Comparison of ENCODE assay signal across 1 cellular context in the genomic region with DNA sequence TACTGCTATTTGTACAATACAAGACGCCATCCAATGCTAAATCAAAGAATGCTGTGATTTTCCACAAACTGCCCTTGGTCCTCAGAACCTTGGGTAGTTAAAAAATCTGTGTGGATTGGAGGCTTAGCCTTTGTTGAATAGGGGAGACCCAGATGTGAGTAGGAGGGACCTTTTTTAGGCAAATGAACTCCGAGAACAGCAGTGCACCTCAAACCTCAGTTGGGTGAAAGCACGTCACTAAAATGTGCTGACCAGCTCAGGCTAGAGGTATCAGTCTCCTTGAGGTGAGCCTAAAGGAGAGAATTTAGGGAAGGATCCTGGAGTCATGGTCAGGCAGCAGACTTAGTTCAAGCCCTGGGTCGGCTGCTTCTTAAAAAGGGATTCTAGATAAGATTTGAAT.
TF ChIP-seq lines count a peak whose summit lies in the region.

No MANE protein-coding gene starts in this region.

TF ChIP-seq in GM23338, 12 proteins besides CTCF, POLR2A, EP300 and RAD21 (continued from another document):
- TF ChIP-seq, protein P1, sequence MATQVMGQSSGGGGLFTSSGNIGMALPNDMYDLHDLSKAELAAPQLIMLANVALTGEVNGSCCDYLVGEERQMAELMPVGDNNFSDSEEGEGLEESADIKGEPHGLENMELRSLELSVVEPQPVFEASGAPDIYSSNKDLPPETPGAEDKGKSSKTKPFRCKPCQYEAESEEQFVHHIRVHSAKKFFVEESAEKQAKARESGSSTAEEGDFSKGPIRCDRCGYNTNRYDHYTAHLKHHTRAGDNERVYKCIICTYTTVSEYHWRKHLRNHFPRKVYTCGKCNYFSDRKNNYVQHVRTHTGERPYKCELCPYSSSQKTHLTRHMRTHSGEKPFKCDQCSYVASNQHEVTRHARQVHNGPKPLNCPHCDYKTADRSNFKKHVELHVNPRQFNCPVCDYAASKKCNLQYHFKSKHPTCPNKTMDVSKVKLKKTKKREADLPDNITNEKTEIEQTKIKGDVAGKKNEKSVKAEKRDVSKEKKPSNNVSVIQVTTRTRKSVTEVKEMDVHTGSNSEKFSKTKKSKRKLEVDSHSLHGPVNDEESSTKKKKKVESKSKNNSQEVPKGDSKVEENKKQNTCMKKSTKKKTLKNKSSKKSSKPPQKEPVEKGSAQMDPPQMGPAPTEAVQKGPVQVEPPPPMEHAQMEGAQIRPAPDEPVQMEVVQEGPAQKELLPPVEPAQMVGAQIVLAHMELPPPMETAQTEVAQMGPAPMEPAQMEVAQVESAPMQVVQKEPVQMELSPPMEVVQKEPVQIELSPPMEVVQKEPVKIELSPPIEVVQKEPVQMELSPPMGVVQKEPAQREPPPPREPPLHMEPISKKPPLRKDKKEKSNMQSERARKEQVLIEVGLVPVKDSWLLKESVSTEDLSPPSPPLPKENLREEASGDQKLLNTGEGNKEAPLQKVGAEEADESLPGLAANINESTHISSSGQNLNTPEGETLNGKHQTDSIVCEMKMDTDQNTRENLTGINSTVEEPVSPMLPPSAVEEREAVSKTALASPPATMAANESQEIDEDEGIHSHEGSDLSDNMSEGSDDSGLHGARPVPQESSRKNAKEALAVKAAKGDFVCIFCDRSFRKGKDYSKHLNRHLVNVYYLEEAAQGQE (IDR thresholded peaks at IDR 0.05; ENCODE audit: unreplicated experiment), result no peak
- TF ChIP-seq CREB1 (CRISPR knock-in tag; IDR thresholded peaks at IDR 0.05; ENCODE audit: low read depth), result no peak
